ENCODE assay signal across 1 cellular context in the genomic region with DNA sequence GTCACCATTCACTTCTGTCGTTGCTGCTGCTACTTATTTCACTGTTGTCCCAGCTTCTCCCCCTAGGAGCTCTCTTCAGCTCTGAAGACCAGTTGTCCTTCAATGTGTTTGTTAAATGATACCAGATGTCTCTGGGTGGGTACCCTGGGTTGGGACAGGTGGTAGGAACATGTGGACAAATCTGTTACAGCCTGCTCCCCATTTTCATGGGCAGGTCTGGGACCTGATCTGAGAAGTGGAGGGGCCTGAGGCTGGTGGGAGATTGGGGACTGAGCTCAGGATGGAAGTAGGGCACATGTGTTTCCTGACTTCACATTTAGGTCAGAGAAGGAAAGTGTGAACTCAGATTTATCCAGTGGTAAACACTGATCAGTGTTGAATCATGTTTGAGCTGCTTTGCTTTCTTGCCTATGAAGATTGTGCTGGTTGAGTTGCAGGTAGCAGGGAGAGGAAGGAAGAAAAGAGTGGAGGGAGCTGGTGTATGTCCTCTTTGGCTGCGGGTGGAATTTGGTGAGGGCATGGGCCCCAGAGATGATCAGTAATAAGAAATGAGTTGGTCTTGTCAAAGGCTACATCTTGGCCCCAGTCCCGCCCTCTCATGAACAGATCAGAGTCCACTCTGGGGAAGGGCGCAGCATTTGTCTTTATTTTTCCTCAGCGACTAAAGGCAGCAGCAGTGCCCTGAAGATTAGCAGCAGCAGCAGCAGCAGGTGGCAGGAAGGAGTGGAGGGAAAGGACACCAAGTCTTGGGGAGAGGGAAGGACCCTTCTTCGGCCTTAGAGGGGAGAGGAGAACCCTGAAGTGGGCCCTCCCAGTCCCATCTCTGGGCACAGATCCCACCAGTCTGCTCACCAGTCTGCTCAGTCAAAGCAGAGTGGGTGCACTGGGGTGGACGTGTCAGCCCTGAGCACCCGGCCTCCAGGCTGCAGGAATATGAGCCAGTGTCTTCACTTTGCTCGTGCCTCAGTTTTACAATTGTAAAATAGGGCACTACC.
TF ChIP-seq lines count a peak whose summit lies in the region.

No MANE protein-coding gene starts in this region.

TF ChIP-seq in K562, 482 proteins besides CTCF, POLR2A, EP300 and RAD21:
- TF ChIP-seq KDM1A (IDR thresholded peaks at IDR 0.05) (0 out of 4 replicates have a peak, but pooled peaks of 1 of the 2 experiments have one; percentile 12), ARID3A (IDR thresholded peaks at IDR 0.05; ENCODE audit: borderline replicate concordance, low read depth, low read length) (no peak)
